7 cellular contexts compared by ENCODE assay signal in genomic region chr1:75632350-75632949, GRCh38. TPM values are rescaled to one million over a fixed set of nuclear protein-coding genes. Genes with fewer than 3 reads are reported as not detected.
DNase-seq lines count a peak whose midpoint lies in the region; ATAC-seq and TF ChIP-seq lines count a peak whose summit lies in the region.

No MANE protein-coding gene starts in this region.

- H3K36me3 Mint-ChIP-seq in stimulated activated effector memory CD8-positive, alpha-beta T cell treated with anti-CD3 and anti-CD28 coated beads, Interleukin-12 subunit alpha, Interleukin-12 subunit beta, amount 100 ng/mL, for 72 hours: no peaks in the 10 kb centered on the region

- H3K4me1 Mint-ChIP-seq in stimulated activated effector memory CD8-positive, alpha-beta T cell treated with anti-CD3 and anti-CD28 coated beads, Interleukin-12 subunit alpha, Interleukin-12 subunit beta, amount 100 ng/mL, for 72 hours: no peaks in the 10 kb centered on the region

- H3K4me3 ChIP-seq in GM23248: no peak overlapping the region
- no peak overlapping the region for H3K4me3 ChIP-seq in NB4 (ENCODE audit: low read depth, low read length)
- H3K4me3 ChIP-seq in ascending aorta: no peak overlapping the region
- no peak overlapping the region for H3K4me3 ChIP-seq in kidney epithelial cell (ENCODE audit: low read depth, low read length)

- H4K20me1 ChIP-seq in GM23248 (ENCODE audit: insufficient read depth): no peaks in the 10 kb centered on the region

- intact Hi-C loops in ascending aorta (cut with DNase I): loop anchor here (5.0 kb wide), 2 partner anchors 365 to 860 kb away; no protein-coding TSS in a partner anchor

- TF ChIP-seq POLR2A in NB4 (IDR thresholded peaks at IDR 0.05; ENCODE audit: extremely low read depth, insufficient read length): no peak

- H3K79me2 ChIP-seq in GM23248 (ENCODE audit: insufficient read depth): no peaks in the 10 kb centered on the region

- no peak overlapping the region for H2AFZ ChIP-seq in GM23248

- in situ Hi-C loops in GM23248 (cut with MboI): loop anchor here (25.0 kb wide), 1 partner anchor 370 kb away; no protein-coding TSS in a partner anchor

- H3K27ac ChIP-seq in GM23248 (no peak overlapping the region), ascending aorta (no peak overlapping the region)

- CTCF ChIA-PET in GM10248 (lab: Yijun Ruan, JAX): interaction anchor here (0.6 to 3.9 kb wide), 17 partner anchors 10 to 409 kb away, joined by 3 to 31 read pairs (median 4); partner anchors contain the start of gene SLC44A5

- H3K9me3 ChIP-seq in GM23248 (ENCODE audit: low read depth) (no peaks in the 10 kb centered on the region), ascending aorta (no peaks in the 10 kb centered on the region)

- H3K9me2 ChIP-seq in GM23248 (ENCODE audit: insufficient read depth): no peaks in the 10 kb centered on the region

- no peaks in the 10 kb centered on the region for H3K36me3 ChIP-seq in GM23248 (ENCODE audit: low read depth)
- no peaks in the 10 kb centered on the region for H3K36me3 ChIP-seq in ascending aorta
- no peaks in the 10 kb centered on the region for H3K36me3 ChIP-seq in kidney epithelial cell (ENCODE audit: control insufficient read depth, insufficient read depth, low read length)

- H3K9ac ChIP-seq in GM23248: no peak overlapping the region

- no peak for ATAC-seq in stimulated activated effector memory CD8-positive, alpha-beta T cell treated with anti-CD3 and anti-CD28 coated beads, Interleukin-12 subunit alpha, Interleukin-12 subunit beta, amount 100 ng/mL, for 72 hours

- peak; percentile 15 for DNase-seq in GM10248 (ENCODE audit: extremely low spot score)
- DNase-seq in GM23248: peak; percentile 56
- DNase-seq in NB4 (ENCODE audit: low read depth): peak; percentile 28
- no peak for DNase-seq in ascending aorta (ENCODE audit: low spot score in 2 of 2)
- DNase-seq in kidney epithelial cell (ENCODE audit: low read depth): no peak
- no peak for DNase-seq in stimulated activated effector memory CD8-positive, alpha-beta T cell treated with anti-CD3 and anti-CD28 coated beads, Interleukin-12 subunit alpha, Interleukin-12 subunit beta, amount 100 ng/mL, for 72 hours (ENCODE audit: low spot score in 2 of 2)
- DNase-seq in NCI-H2029 treated with DMSO at 0.1 percent for 48 hours (lab: John Stamatoyannopoulos, UW): no peak

- no peak overlapping the region for H3K27ac Mint-ChIP-seq in stimulated activated effector memory CD8-positive, alpha-beta T cell treated with anti-CD3 and anti-CD28 coated beads, Interleukin-12 subunit alpha, Interleukin-12 subunit beta, amount 100 ng/mL, for 72 hours

- WGBS in GM23248 (ENCODE audit: low coverage in 1 of 2, low lambda C conversion rate in 2 of 2, missing lambda C conversion rate in 2 of 2), 2 experiments: 10 to 16% methylated on average over 2 of the region's 2 CpGs

- TF ChIP-seq CTCF in GM10248 (IDR thresholded peaks at IDR 0.05; ENCODE audit: control extremely low read depth, extremely low read depth, low read depth, missing control alignments) (peak; percentile 73), NB4 (IDR thresholded peaks at IDR 0.05; ENCODE audit: low read depth, low read length) (peak; percentile 40), ascending aorta (IDR thresholded peaks at IDR 0.05) (peak; percentile 13 to 62 (median 57)), kidney epithelial cell (IDR thresholded peaks at IDR 0.05; ENCODE audit: insufficient read depth, low read length, poor library complexity, severe bottlenecking) (peak; percentile 75)

- H3K4me1 ChIP-seq in GM23248 (ENCODE audit: insufficient read depth) (no peaks in the 10 kb centered on the region), ascending aorta (no peaks in the 10 kb centered on the region)

- no peak overlapping the region for H3K4me3 Mint-ChIP-seq in stimulated activated effector memory CD8-positive, alpha-beta T cell treated with anti-CD3 and anti-CD28 coated beads, Interleukin-12 subunit alpha, Interleukin-12 subunit beta, amount 100 ng/mL, for 72 hours

- no peaks in the 10 kb centered on the region for H3F3A ChIP-seq in GM23248 (ENCODE audit: insufficient read depth)

- no peaks in the 10 kb centered on the region for H3K9me3 Mint-ChIP-seq in stimulated activated effector memory CD8-positive, alpha-beta T cell treated with anti-CD3 and anti-CD28 coated beads, Interleukin-12 subunit alpha, Interleukin-12 subunit beta, amount 100 ng/mL, for 72 hours

- H3K27me3 ChIP-seq in GM23248 (replicated peaks; ENCODE audit: insufficient read depth) (0 out of 2 replicates have a peak, but pooled peaks cover 4% of the 10 kb centered on the region), ascending aorta (no peaks in the 10 kb centered on the region), kidney epithelial cell (ENCODE audit: control insufficient read depth, insufficient read depth, low read length) (no peaks in the 10 kb centered on the region)

- H3K4me2 ChIP-seq in GM23248 (ENCODE audit: unreplicated experiment): no peak overlapping the region

- POLR2A ChIA-PET in GM10248 (lab: Yijun Ruan, JAX): no interaction called here

RNA-seq across cellular contexts. Expression of gene SLC44A5, which starts 21.5 kb away (rescaled TPM):
- total RNA-seq in GM23248 (2014; rRNA removed; shearing (Covaris generic)): not detected in 2 replicates
- polyA plus RNA-seq in GM23248 (2016; fragmentation: Nextera tagmentation; extraction: Ambion mirVana): not detected in 2 replicates
- total RNA-seq in ascending aorta (not detected), kidney epithelial cell (3.7 and 4.4 TPM in 2 replicates)

Comparison
In these comparisons a context has a peak if more than half of its experiments do, and no peak if none do; other contexts are left out.
1. DNase-seq: peak in GM10248 (single experiment), GM23248 (single experiment) and NB4 (single experiment); none in ascending aorta (0 of 2), kidney epithelial cell (single experiment), stimulated activated effector memory CD8-positive, alpha-beta T cell treated with anti-CD3 and anti-CD28 coated beads, Interleukin-12 subunit alpha, Interleukin-12 subunit beta, amount 100 ng/mL, for 72 hours (0 of 2) and NCI-H2029 treated with DMSO at 0.1 percent for 48 hours (single experiment).
2. Peak in every context shown above with its lines, with median percentiles within 50 percentile points of each other: CTCF ChIP-seq.